In the genomic region with DNA sequence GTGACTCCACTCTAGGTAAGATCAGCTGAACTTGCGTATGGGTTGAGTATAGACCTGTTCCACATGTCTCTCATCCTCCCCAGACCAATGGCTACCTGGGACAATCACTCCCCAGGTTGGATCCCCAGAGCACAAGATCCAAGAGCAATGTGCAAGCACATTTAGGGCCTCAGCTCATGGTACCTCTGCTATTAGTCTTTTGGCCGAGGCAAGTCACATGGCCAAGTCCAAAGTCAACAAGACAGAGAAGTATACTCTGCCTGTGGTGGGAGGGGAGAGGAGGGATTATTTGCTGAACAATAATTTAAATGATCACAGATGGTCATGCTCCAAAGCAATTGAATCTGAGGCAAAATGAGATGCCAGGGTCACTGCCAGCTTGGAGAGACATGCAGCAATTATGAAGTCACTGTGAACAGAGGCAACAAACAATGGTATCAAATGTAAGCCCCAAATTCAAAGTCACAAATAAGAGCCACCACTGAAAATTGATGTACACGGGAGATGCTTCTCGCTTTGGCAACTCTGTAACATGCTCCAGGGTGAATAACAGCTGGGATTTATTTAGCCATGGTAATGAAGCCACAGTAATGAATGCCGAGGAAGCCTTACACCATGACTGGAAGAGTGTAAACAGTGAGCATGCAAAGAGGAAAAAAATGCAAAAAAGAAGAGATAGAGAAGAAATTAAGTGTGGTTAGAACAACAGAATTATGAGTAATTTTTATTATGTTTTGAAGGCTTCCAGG, we compare ENCODE assay signal across 23 cellular contexts.
A peak's percentile ranks its signal among the peaks of the same experiment; 100 is the strongest.
DNase-seq lines count a peak whose midpoint lies in the region; ATAC-seq and TF ChIP-seq lines count a peak whose summit lies in the region.
"Had no signal": no experiment of that assay in that cellular context is flagged by ENCODE, and none has a peak within 500 bp of the region (broad histone marks: within the 10 kb centered on the region; RNA-seq: fewer than 3 reads in every experiment).

No MANE protein-coding gene starts in this region.

- H3K27ac ChIP-seq in left lung, result no peak overlapping the region
- H3K27ac ChIP-seq: BLaER1, spleen, stomach had no signal

- no peaks in the 10 kb centered on the region for H3K36me3 ChIP-seq in BJ (ENCODE audit: control insufficient read depth, insufficient read depth, low read length)
- H3K36me3 ChIP-seq in left lung, result no peaks in the 10 kb centered on the region
- H3K36me3 ChIP-seq: BLaER1, spleen, stomach had no signal

- POLR2A ChIA-PET in BJ (lab: Charles Lee), result no interaction called here

- TF ChIP-seq CTCF in BJ (IDR thresholded peaks at IDR 0.05; ENCODE audit: insufficient read depth, low read depth, low read length), result no peak
- no peak for TF ChIP-seq CTCF in left lung (IDR thresholded peaks at IDR 0.05)

- CTCF ChIA-PET in BJ (lab: Yijun Ruan, JAX), result interaction anchor here (0.7 to 1.7 kb wide), 3 partner anchors 9 to 15 kb away, joined by 3 to 4 read pairs (median 3); no protein-coding TSS in a partner anchor

- intact Hi-C loops in left lung (cut with DNase I), result no loop called here

- H3K27me3 ChIP-seq in BJ (ENCODE audit: control insufficient read depth, insufficient read depth, low read length) (no peaks in the 10 kb centered on the region), left lung (no peaks in the 10 kb centered on the region)
- H3K27me3 ChIP-seq: BLaER1, stomach had no signal

- in situ Hi-C loops in KBM-7 (cut with MboI; ENCODE audit: low pct_unique_long_range_greater_than_20kb, low sequenced_read_pairs), result no loop called here

- ATAC-seq in left lobe of liver, result peak; percentile 74
- ATAC-seq in left lung, result no peak
- no peak for ATAC-seq in GM21381 (IDR thresholded peaks at IDR 0.05; ENCODE audit: unreplicated experiment)
- ATAC-seq: activated T-cell treated with anti-CD3 and anti-CD28 coated beads, Interleukin-2, amount 50 U/mL, for 4 hours; GM12878; GM23338 had no signal

- H3K9me3 ChIP-seq in left lung, result no peaks in the 10 kb centered on the region
- H3K9me3 ChIP-seq: BLaER1, spleen, stomach had no signal

- no peaks in the 10 kb centered on the region for H3K4me1 ChIP-seq in left lung
- H3K4me1 ChIP-seq: BLaER1, stomach had no signal

- DNase-seq in BJ (ENCODE audit: low read depth) (peak; percentile 51), GM04504 (ENCODE audit: low read depth) (peak; percentile 46), NCI-H526 treated with DMSO at 0.1 percent for 48 hours (lab: John Stamatoyannopoulos, UW) (peak; percentile 54), left lobe of liver (ENCODE audit: low spot score) (no peak), left lung (no peak), KBM-7 (no peak)
- DNase-seq: activated CD4-positive, CD25-positive, alpha-beta regulatory T cell treated with anti-CD3 and anti-CD28 coated beads, Interleukin-2, amount 50 U/mL, for 72 hours; activated CD8-positive, alpha-beta memory T cell treated with anti-CD3 and anti-CD28 coated beads for 24 hours; activated naive CD4-positive, alpha-beta T cell treated with anti-CD3 and anti-CD28 coated beads, Interleukin-2, amount 10 ng/mL, durations not matched to agents 7 days and 5 days; activated T-cell treated with anti-CD3 and anti-CD28 coated beads, Interleukin-2, amount 50 U/mL, for 4 hours; anterior cingulate cortex; foreskin melanocyte; GDM1; hypothalamus; spleen; stimulated activated CD4-positive, alpha-beta T cell treated with anti-CD3 and anti-CD28 coated beads, Interleukin-4, amount 100 ng/mL, for 24 hours; stomach; trophoblast cell had no signal

- H3K4me3 ChIP-seq in BJ (ENCODE audit: low read depth, low read length) (no peak overlapping the region), left lung (no peak overlapping the region)
- H3K4me3 ChIP-seq: BLaER1, GM12878, GM23338, lung, spleen, stomach had no signal

Comparison
In these comparisons a context has a peak if more than half of its experiments do, and no peak if none do; other contexts are left out.
1. DNase-seq: peak in BJ (single experiment), GM04504 (single experiment) and NCI-H526 treated with DMSO at 0.1 percent for 48 hours (single experiment); none in left lobe of liver (single experiment), left lung (0 of 2) and KBM-7 (single experiment).